Comparison of ENCODE assay signal across 26 cellular contexts in genomic region chr2:189338119-189338518, GRCh38.
DNase-seq lines count a peak whose midpoint lies in the region; ATAC-seq and TF ChIP-seq lines count a peak whose summit lies in the region.
"Had no signal": no experiment of that assay in that cellular context is flagged by ENCODE, and none has a peak within 500 bp of the region (broad histone marks: within the 10 kb centered on the region; RNA-seq: fewer than 3 reads in every experiment).

No MANE protein-coding gene starts in this region.

- H3K27ac Mint-ChIP-seq in HFFc6: peak overlapping the region; percentile 72
- H3K27ac Mint-ChIP-seq: activated CD4-positive, alpha-beta memory T cell treated with anti-CD3 and anti-CD28 coated beads for 36 hours; naive B cell; WTC11 had no signal

- H3K4me1 ChIP-seq in esophagus squamous epithelium: peaks cover 0 to 5% (median 0%) of the 10 kb centered on the region in 3 donors
- H3K4me1 ChIP-seq in muscle layer of colon (ENCODE audit: insufficient read depth, low read length): peaks cover 12% of the 10 kb centered on the region
- peaks cover 0 to 6% (median 5%) of the 10 kb centered on the region in 5 donors for H3K4me1 ChIP-seq in subcutaneous abdominal adipose tissue (ENCODE audit: control insufficient read depth in 5 of 5, insufficient read depth in 5 of 5, low read length in 5 of 5)
- H3K4me1 ChIP-seq in mucosa of descending colon (ENCODE audit: low read depth): no peaks in the 10 kb centered on the region
- H3K4me1 ChIP-seq: adrenal gland, parathyroid adenoma had no signal

- DNase-seq in HFFc6 (no peak), esophagus squamous epithelium (lab: John Stamatoyannopoulos, UW) (no peak), mucosa of descending colon (no peak), NCI-H345 treated with DMSO at 0.1 percent for 48 hours (lab: John Stamatoyannopoulos, UW; ENCODE audit: unreplicated experiment) (no peak), NCI-H2196 (lab: John Stamatoyannopoulos, UW; ENCODE audit: unreplicated experiment) (no peak)
- no peak for DNase-seq in stimulated activated CD4-positive, alpha-beta T cell treated with anti-CD3 and anti-CD28 coated beads, Interleukin-4, amount 100 ng/mL, for 1 hour
- DNase-seq: activated CD4-positive, alpha-beta memory T cell treated with anti-CD3 and anti-CD28 coated beads for 36 hours; activated effector memory CD4-positive, alpha-beta T cell treated with anti-CD3 and anti-CD28 coated beads, Interleukin-2, amount 50 U/mL, for 16 hours; adrenal gland; C1 segment of cervical spinal cord; central memory CD4-positive, alpha-beta T cell; effector CD4-positive, alpha-beta T cell; naive B cell; NCI-H187 treated with DMSO at 0.1 percent for 48 hours; NK-92 treated with Interleukin-12 subunit alpha and Interleukin-12 subunit beta, amount 100 ng/mL, for 24 hours; stimulated activated CD4-positive, alpha-beta T cell treated with anti-CD3 and anti-CD28 coated beads, Interleukin-1b, Interleukin-23, amount 100 ng/mL, for 48 hours; stimulated activated naive CD8-positive, alpha-beta T cell treated with anti-CD3 and anti-CD28 coated beads, Interleukin-15, Interleukin-2, amounts not matched to agents 100 U/mL and 50 U/mL, for 24 hours had no signal

- H3K9ac ChIP-seq in muscle layer of colon (ENCODE audit: low read length): no peak overlapping the region
- H3K9ac ChIP-seq in subcutaneous abdominal adipose tissue (ENCODE audit: low read length in 5 of 5): no peak overlapping the region
- H3K9ac ChIP-seq: KMS-11, parathyroid adenoma had no signal

- H3K9me3 Mint-ChIP-seq in HFFc6: peaks cover 5% of the 10 kb centered on the region

- H3K9me3 ChIP-seq in esophagus squamous epithelium: no peaks in the 10 kb centered on the region
- H3K9me3 ChIP-seq in muscle layer of colon (ENCODE audit: low read length): no peaks in the 10 kb centered on the region
- H3K9me3 ChIP-seq in subcutaneous abdominal adipose tissue (ENCODE audit: control insufficient read depth in 5 of 5, low read length in 5 of 5): peaks cover 0 to 9% (median 9%) of the 10 kb centered on the region in 5 donors
- peaks cover 9% of the 10 kb centered on the region for H3K9me3 ChIP-seq in mucosa of descending colon
- H3K9me3 ChIP-seq: adrenal gland had no signal

- no peak for TF ChIP-seq CTCF in HFFc6 (IDR thresholded peaks at IDR 0.05)
- TF ChIP-seq CTCF in esophagus squamous epithelium (IDR thresholded peaks at IDR 0.05): no peak
- no peak for TF ChIP-seq CTCF in mucosa of descending colon (IDR thresholded peaks at IDR 0.05)

- no peak for ATAC-seq in mucosa of descending colon
- ATAC-seq: esophagus mucosa; HCT116; left lobe of liver; stimulated activated naive CD8-positive, alpha-beta T cell treated with anti-CD3 and anti-CD28 coated beads, Interleukin-15, Interleukin-2, amounts not matched to agents 100 U/mL and 50 U/mL, for 24 hours; WTC11 had no signal

- H3K36me3 Mint-ChIP-seq in HFFc6 (ENCODE audit: low read depth): peaks cover 16% of the 10 kb centered on the region

- 43 to 48% methylated on average over 3 of the region's 3 CpGs for WGBS in esophagus squamous epithelium, 2 donors

- no peaks in the 10 kb centered on the region for H3K36me3 ChIP-seq in esophagus squamous epithelium
- H3K36me3 ChIP-seq in muscle layer of colon (ENCODE audit: insufficient read depth, low read length): no peaks in the 10 kb centered on the region
- H3K36me3 ChIP-seq in subcutaneous abdominal adipose tissue (ENCODE audit: control insufficient read depth in 5 of 5, insufficient read depth in 5 of 5, low read length in 5 of 5): no peaks in the 10 kb centered on the region
- H3K36me3 ChIP-seq in mucosa of descending colon (ENCODE audit: low read depth): no peaks in the 10 kb centered on the region
- H3K36me3 ChIP-seq: adrenal gland had no signal

- H3K4me1 Mint-ChIP-seq in HFFc6 (ENCODE audit: low read depth): peaks cover 31% of the 10 kb centered on the region
- H3K4me1 Mint-ChIP-seq: naive B cell, WTC11 had no signal

- TF ChIP-seq POLR2A in esophagus squamous epithelium (IDR thresholded peaks at IDR 0.05): no peak

- no peak overlapping the region for H3K4me3 ChIP-seq in esophagus squamous epithelium
- no peak overlapping the region for H3K4me3 ChIP-seq in muscle layer of colon (ENCODE audit: low read depth in 1 of 2, low read length in 2 of 2)
- no peak overlapping the region for H3K4me3 ChIP-seq in subcutaneous abdominal adipose tissue (ENCODE audit: low read depth in 1 of 5, low read length in 5 of 5)
- H3K4me3 ChIP-seq in mucosa of descending colon: no peak overlapping the region
- H3K4me3 ChIP-seq: adrenal gland, SK-N-MC had no signal

- H3K27ac ChIP-seq in esophagus squamous epithelium (peak overlapping the region; percentile 28 to 77 (median 60)), muscle layer of colon (ENCODE audit: low read depth, low read length) (peak overlapping the region; percentile 45), subcutaneous abdominal adipose tissue (ENCODE audit: low read depth, low read length) (peak overlapping the region; percentile 32)
- H3K27ac ChIP-seq: adrenal gland, KMS-11, parathyroid adenoma, SK-N-MC had no signal

- H3K27me3 ChIP-seq in esophagus squamous epithelium (no peaks in the 10 kb centered on the region), muscle layer of colon (ENCODE audit: control insufficient read depth in 1 of 2, insufficient read depth in 2 of 2, low read length in 2 of 2) (no peaks in the 10 kb centered on the region), subcutaneous abdominal adipose tissue (ENCODE audit: control insufficient read depth in 5 of 5, insufficient read depth in 4 of 5, low read length in 5 of 5) (no peaks in the 10 kb centered on the region)
- H3K27me3 ChIP-seq: adrenal gland had no signal

- H3K4me3 Mint-ChIP-seq in HFFc6: no peak overlapping the region
- H3K4me3 Mint-ChIP-seq: activated CD4-positive, alpha-beta memory T cell treated with anti-CD3 and anti-CD28 coated beads for 36 hours; naive B cell; WTC11 had no signal

- intact Hi-C loops in esophagus squamous epithelium (cut with DNase I) (no loop called here), mucosa of descending colon (cut with DNase I, micrococcal nuclease) (no loop called here)

- H3K27me3 Mint-ChIP-seq in HFFc6 (ENCODE audit: insufficient read depth): no peaks in the 10 kb centered on the region
- H3K27me3 Mint-ChIP-seq: activated CD4-positive, alpha-beta memory T cell treated with anti-CD3 and anti-CD28 coated beads for 36 hours; naive B cell had no signal
